In genomic region chr15:67072951-67073350, GRCh38 we compare ENCODE assay signal across 13 cellular contexts. TPM values are rescaled to one million over a fixed set of nuclear protein-coding genes. Genes with fewer than 3 reads are reported as not detected.
DNase-seq lines count a peak whose midpoint lies in the region; ATAC-seq and TF ChIP-seq lines count a peak whose summit lies in the region.
"Had no signal": no experiment of that assay in that cellular context is flagged by ENCODE, and none has a peak within 500 bp of the region (broad histone marks: within the 10 kb centered on the region; RNA-seq: fewer than 3 reads in every experiment).

No MANE protein-coding gene starts in this region.

- no peak for DNase-seq in activated naive CD4-positive, alpha-beta T cell treated with anti-CD3 and anti-CD28 coated beads, Interleukin-2, amount 50 U/mL, for 16 hours
- DNase-seq in T-helper 17 cell: no peak
- peak; percentile 83 for DNase-seq in fibroblast of villous mesenchyme (ENCODE audit: low read depth)
- DNase-seq in transverse colon: no peak
- no peak for DNase-seq in NCI-H748 treated with DMSO at 0.1 percent for 48 hours (lab: John Stamatoyannopoulos, UW)
- no peak for DNase-seq in sciatic nerve (ENCODE audit: low spot score)
- no peak for DNase-seq in trophoblast cell
- DNase-seq: EL, NCI-H2171 treated with DMSO at 0.1 percent for 48 hours, OCI-M1 had no signal

- H3K4me1 ChIP-seq in transverse colon (peaks cover 42 to 85% (median 48%) of the 10 kb centered on the region in 4 donors), trophoblast cell (ENCODE audit: control insufficient read depth in 1 of 2, insufficient read depth in 2 of 2, low read length in 2 of 2) (peaks cover 28% of the 10 kb centered on the region in 2 experiments)

- no peak overlapping the region for H2AFZ ChIP-seq in trophoblast cell (ENCODE audit: insufficient read depth, low read length, poor library complexity)
- H2AFZ ChIP-seq: GM23338 had no signal

- no peak overlapping the region for H3K4me2 ChIP-seq in trophoblast cell (ENCODE audit: low read length)
- H3K4me2 ChIP-seq: GM23338 had no signal

- H3K4me3 ChIP-seq in fibroblast of villous mesenchyme (ENCODE audit: low read depth, low read length) (no peak overlapping the region), transverse colon (no peak overlapping the region), trophoblast cell (ENCODE audit: low read depth, low read length) (no peak overlapping the region)
- H3K4me3 ChIP-seq: GM23338 had no signal

- peaks cover 89% of the 10 kb centered on the region for H3K4me1 Mint-ChIP-seq in activated naive CD4-positive, alpha-beta T cell treated with anti-CD3 and anti-CD28 coated beads, Interleukin-2, amount 50 U/mL, for 24 hours
- H3K4me1 Mint-ChIP-seq in T-helper 17 cell: peaks cover 69% of the 10 kb centered on the region

- H3K79me2 ChIP-seq in trophoblast cell (ENCODE audit: control insufficient read depth, insufficient read depth, low read length, poor library complexity): peaks cover 3% of the 10 kb centered on the region

- no peaks in the 10 kb centered on the region for H3K9me3 Mint-ChIP-seq in activated naive CD4-positive, alpha-beta T cell treated with anti-CD3 and anti-CD28 coated beads, Interleukin-2, amount 50 U/mL, for 24 hours
- H3K9me3 Mint-ChIP-seq: brain, GM23338 had no signal

- 60 to 87% methylated on average over 2 of the region's 2 CpGs for WGBS in transverse colon (ENCODE audit: low coverage in 1 of 2), 2 donors
- no CpG with 5 or more reads among the region's 2 CpGs for WGBS in trophoblast cell (ENCODE audit: extremely low coverage, insufficient coverage, insufficient read length)

- no peak overlapping the region for H2BK12ac ChIP-seq in trophoblast cell (ENCODE audit: low read length)

- TF ChIP-seq POLR2A in transverse colon (IDR thresholded peaks at IDR 0.05): no peak

- no peaks in the 10 kb centered on the region for H3K9me3 ChIP-seq in T-helper 17 cell (ENCODE audit: control insufficient read depth, low read length, poor library complexity, severe bottlenecking)
- H3K9me3 ChIP-seq in transverse colon: no peaks in the 10 kb centered on the region
- no peaks in the 10 kb centered on the region for H3K9me3 ChIP-seq in trophoblast cell (ENCODE audit: insufficient read depth, low read depth, low read length)

- no peak overlapping the region for H4K91ac ChIP-seq in trophoblast cell (ENCODE audit: low read depth, low read length)

- H4K12ac ChIP-seq in trophoblast cell (ENCODE audit: low read depth, low read length): no peak overlapping the region

- H3K27ac Mint-ChIP-seq in activated naive CD4-positive, alpha-beta T cell treated with anti-CD3 and anti-CD28 coated beads, Interleukin-2, amount 50 U/mL, for 24 hours: peak overlapping the region; percentile 47
- H3K27ac Mint-ChIP-seq in T-helper 17 cell: peak overlapping the region; percentile 86
- H3K27ac Mint-ChIP-seq: GM23338 had no signal

- intact Hi-C loops in transverse colon (cut with DNase I; ENCODE audit: low total_unique reads): no loop called here
- intact Hi-C loops in sciatic nerve (cut with DNase I): no loop called here

- ATAC-seq in T-helper 17 cell (peak; percentile 30), sciatic nerve (no peak)
- ATAC-seq: GM23338 had no signal

- no peak overlapping the region for H3K4ac ChIP-seq in trophoblast cell (ENCODE audit: low read depth, low read length)

- no peak overlapping the region for H4K8ac ChIP-seq in trophoblast cell (ENCODE audit: low read depth, low read length)

- no peaks in the 10 kb centered on the region for H3K27me3 Mint-ChIP-seq in activated naive CD4-positive, alpha-beta T cell treated with anti-CD3 and anti-CD28 coated beads, Interleukin-2, amount 50 U/mL, for 24 hours
- no peaks in the 10 kb centered on the region for H3K27me3 Mint-ChIP-seq in T-helper 17 cell

- in situ Hi-C loops in transverse colon (cut with MboI; ENCODE audit: low pct_ligation_motif_present in 1 of 4, low pct_unique_long_range_greater_than_20kb in 1 of 4, low sequenced_read_pairs in 3 of 4): no loop called here

- no peak for TF ChIP-seq EP300 in transverse colon (IDR thresholded peaks at IDR 0.05; ENCODE audit: low read depth)

- H3K4me3 Mint-ChIP-seq in activated naive CD4-positive, alpha-beta T cell treated with anti-CD3 and anti-CD28 coated beads, Interleukin-2, amount 50 U/mL, for 24 hours: peak overlapping the region; percentile 57
- H3K4me3 Mint-ChIP-seq in T-helper 17 cell: peak overlapping the region; percentile 74
- H3K4me3 Mint-ChIP-seq: GM23338 had no signal

- H3K36me3 Mint-ChIP-seq in activated naive CD4-positive, alpha-beta T cell treated with anti-CD3 and anti-CD28 coated beads, Interleukin-2, amount 50 U/mL, for 24 hours: peaks cover 16% of the 10 kb centered on the region
- no peaks in the 10 kb centered on the region for H3K36me3 Mint-ChIP-seq in T-helper 17 cell (ENCODE audit: low read depth)

- H3K14ac ChIP-seq in trophoblast cell (ENCODE audit: low read length): no peak overlapping the region

- H3K23ac ChIP-seq in trophoblast cell (ENCODE audit: low read length): no peak overlapping the region

- no peaks in the 10 kb centered on the region for H3K36me3 ChIP-seq in transverse colon
- H3K36me3 ChIP-seq in trophoblast cell (ENCODE audit: control insufficient read depth in 1 of 2, insufficient read depth in 2 of 2, low read length in 2 of 2): peaks cover 0 to 2% of the 10 kb centered on the region in 2 experiments

- H3K79me1 ChIP-seq in trophoblast cell (ENCODE audit: low read length): peaks cover 10% of the 10 kb centered on the region

- H3K27me3 ChIP-seq in transverse colon (no peaks in the 10 kb centered on the region), trophoblast cell (ENCODE audit: insufficient read depth, low read length) (no peaks in the 10 kb centered on the region)

- H3K9ac ChIP-seq in trophoblast cell (ENCODE audit: low read length): no peak overlapping the region

- H3K27ac ChIP-seq in transverse colon (peak overlapping the region in 3 of 4 donors; percentile 28 to 59 (median 49)), trophoblast cell (ENCODE audit: low read depth, low read length) (no peak overlapping the region)

- no peak for TF ChIP-seq CTCF in fibroblast of villous mesenchyme (IDR thresholded peaks at IDR 0.05; ENCODE audit: insufficient read depth, low read depth, low read length)
- TF ChIP-seq CTCF in transverse colon (IDR thresholded peaks at IDR 0.05): no peak

- no peak overlapping the region for H3K18ac ChIP-seq in trophoblast cell (ENCODE audit: low read length)

- H2BK5ac ChIP-seq in trophoblast cell (ENCODE audit: low read depth, low read length, poor library complexity): no peak overlapping the region

- H2BK120ac ChIP-seq in trophoblast cell (ENCODE audit: insufficient read depth, low read length, poor library complexity): no peak overlapping the region

- H2AK5ac ChIP-seq in trophoblast cell (ENCODE audit: low read length): no peak overlapping the region

RNA-seq across cellular contexts. Expression of gene SMAD3, which starts 7.5 kb away (rescaled TPM):
- total RNA-seq in T-helper 17 cell (10 to 100 TPM; 79.8 to 82.9 TPM), fibroblast of villous mesenchyme (30.3 and 67.8 TPM in 2 replicates), transverse colon (10 to 100 TPM; 30.9 to 65.1 (median 57.0) TPM), sciatic nerve (58.8 TPM)
- 49.5 and 54.4 TPM in 2 replicates for polyA plus RNA-seq in trophoblast cell (2013)
